Comparison of ENCODE assay signal across 23 cellular contexts in the genomic region with DNA sequence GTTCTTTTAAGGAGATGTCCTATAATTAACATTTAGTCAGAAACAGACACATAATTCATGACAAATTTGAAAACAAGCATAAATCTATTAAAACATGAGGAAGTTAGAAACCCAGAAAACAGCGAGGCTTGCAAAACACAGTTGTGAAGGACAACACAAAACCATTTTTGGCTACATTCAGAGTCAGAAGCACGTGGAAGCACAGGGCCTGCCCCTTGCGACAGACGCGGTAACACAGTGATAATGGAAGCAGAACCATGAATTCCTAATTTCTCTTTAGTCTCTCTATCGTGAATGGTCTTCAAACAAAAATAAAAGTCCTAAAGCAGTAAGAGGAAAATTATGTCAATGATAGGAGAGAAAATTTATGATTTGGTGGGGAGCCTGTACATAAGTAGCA. TPM values are rescaled to one million over a fixed set of nuclear protein-coding genes. Genes with fewer than 3 reads are reported as not detected.
DNase-seq lines count a peak whose midpoint lies in the region; ATAC-seq and TF ChIP-seq lines count a peak whose summit lies in the region.
"Had no signal": no experiment of that assay in that cellular context is flagged by ENCODE, and none has a peak within 500 bp of the region (broad histone marks: within the 10 kb centered on the region; RNA-seq: fewer than 3 reads in every experiment).

No MANE protein-coding gene starts in this region.

- TF ChIP-seq CTCF in fibroblast of villous mesenchyme (IDR thresholded peaks at IDR 0.05; ENCODE audit: insufficient read depth, low read depth, low read length) (no peak), ascending aorta (IDR thresholded peaks at IDR 0.05) (no peak), WERI-Rb-1 (IDR thresholded peaks at IDR 0.05; ENCODE audit: low read depth, low read length) (no peak)

- H3K27me3 ChIP-seq in mucosa of rectum (ENCODE audit: control insufficient read depth in 2 of 2, insufficient read depth in 2 of 2, low read length in 2 of 2) (no peaks in the 10 kb centered on the region), ascending aorta (no peaks in the 10 kb centered on the region), WERI-Rb-1 (ENCODE audit: insufficient read depth, low read depth, severe bottlenecking) (no peaks in the 10 kb centered on the region)
- H3K27me3 ChIP-seq: esophagus squamous epithelium, ovary, SJCRH30 had no signal

- DNase-seq in Right ventricle myocardium superior (peak; percentile 55), cardiac septum (ENCODE audit: low spot score) (no peak), fibroblast of villous mesenchyme (ENCODE audit: low read depth) (peak; percentile 31), ascending aorta (ENCODE audit: low spot score in 2 of 2) (no peak), WERI-Rb-1 (no peak), GM03348 (ENCODE audit: low spot score) (no peak)
- DNase-seq: activated CD4-positive, alpha-beta T cell treated with anti-CD3 and anti-CD28 coated beads for 4 hours; activated naive CD4-positive, alpha-beta T cell treated with anti-CD3 and anti-CD28 coated beads, Interleukin-2, amount 50 U/mL, for 16 hours; activated T-cell treated with anti-CD3 and anti-CD28 coated beads for 4 hours; CD4-positive, CD25-positive, alpha-beta regulatory T cell; DND-41; esophagus squamous epithelium; Kasumi-1; kidney glomerular epithelial cell; NCI-H1694; NCI-H226; ovary; SJCRH30; stimulated activated CD4-positive, alpha-beta T cell treated with anti-CD3 and anti-CD28 coated beads, Interleukin-12 subunit alpha, Interleukin-12 subunit beta, amount 100 ng/mL, for 4 hours; T-helper 9 cell had no signal

- H3K9ac ChIP-seq in mucosa of rectum (ENCODE audit: low read depth in 1 of 2, low read length in 2 of 2) = peak overlapping the region in 1 of 2 donors; percentile 44

- peak; percentile 62 for ATAC-seq in Right ventricle myocardium superior (ENCODE audit: poor library complexity)
- no peak for ATAC-seq in HG02798 (IDR thresholded peaks at IDR 0.05; ENCODE audit: poor library complexity, unreplicated experiment)
- ATAC-seq: stimulated activated memory B cell treated with anti-CD40 and anti-IgM and Interleukin-4, amounts not matched to agents 10 μg/mL and 1 μg/mL and 100 μg/mL, for 72 hours had no signal

- intact Hi-C loops in Right ventricle myocardium superior (cut with DNase I) (no loop called here), cardiac septum (cut with DNase I) (no loop called here), ascending aorta (cut with DNase I) (no loop called here)

- H3K27ac ChIP-seq in mucosa of rectum (ENCODE audit: low read depth in 2 of 2, low read length in 2 of 2) (peak overlapping the region; percentile 59 to 67), ascending aorta (no peak overlapping the region), WERI-Rb-1 (no peak overlapping the region)
- H3K27ac ChIP-seq: ovary, SJCRH30 had no signal

- peaks cover 16 to 44% of the 10 kb centered on the region in 2 donors for H3K4me1 ChIP-seq in mucosa of rectum (ENCODE audit: control insufficient read depth in 2 of 2, insufficient read depth in 2 of 2, low read length in 2 of 2)
- H3K4me1 ChIP-seq in ascending aorta = no peaks in the 10 kb centered on the region
- H3K4me1 ChIP-seq: esophagus squamous epithelium, SJCRH30 had no signal

- H3K4me3 ChIP-seq in fibroblast of villous mesenchyme (ENCODE audit: low read depth, low read length) (no peak overlapping the region), mucosa of rectum (ENCODE audit: low read length in 2 of 2) (no peak overlapping the region), ascending aorta (no peak overlapping the region), WERI-Rb-1 (ENCODE audit: low read depth, low read length) (no peak overlapping the region)
- H3K4me3 ChIP-seq: esophagus squamous epithelium, ovary, SJCRH30 had no signal

- H3K36me3 ChIP-seq in mucosa of rectum (ENCODE audit: control insufficient read depth in 2 of 2, insufficient read depth in 2 of 2, low read length in 2 of 2) (no peaks in the 10 kb centered on the region), ascending aorta (no peaks in the 10 kb centered on the region), WERI-Rb-1 (no peaks in the 10 kb centered on the region)
- H3K36me3 ChIP-seq: esophagus squamous epithelium, ovary, SJCRH30 had no signal

- H3K9me3 ChIP-seq in mucosa of rectum (ENCODE audit: control insufficient read depth in 2 of 2, low read length in 2 of 2) = no peaks in the 10 kb centered on the region
- H3K9me3 ChIP-seq in ascending aorta = no peaks in the 10 kb centered on the region
- H3K9me3 ChIP-seq in WERI-Rb-1 (ENCODE audit: severe bottlenecking) = no peaks in the 10 kb centered on the region
- H3K9me3 ChIP-seq: esophagus squamous epithelium, ovary, SJCRH30 had no signal

RNA-seq across cellular contexts. Expression of a gene that starts 12.2 kb away (rescaled TPM):
- total RNA-seq in Right ventricle myocardium superior = 51.1 TPM
- total RNA-seq in cardiac septum = 18.5 TPM
- total RNA-seq in fibroblast of villous mesenchyme = 9.7 and 21.2 TPM in 2 replicates
- 19.1 TPM for total RNA-seq in ascending aorta

RNA-seq across cellular contexts. Expression of a gene that starts 51.9 kb away (rescaled TPM):
- total RNA-seq in Right ventricle myocardium superior (4.2 TPM), cardiac septum (3.0 TPM), fibroblast of villous mesenchyme (36.1 and 73.4 TPM in 2 replicates), ascending aorta (27.1 TPM)

Comparison
In these comparisons a context has a peak if more than half of its experiments do, and no peak if none do; other contexts are left out.
1. DNase-seq: peak in Right ventricle myocardium superior (single experiment) and fibroblast of villous mesenchyme (single experiment); none in cardiac septum (single experiment), ascending aorta (0 of 2), WERI-Rb-1 (single experiment) and GM03348 (single experiment).
2. H3K27ac ChIP-seq: peak in mucosa of rectum (2 of 2); none in ascending aorta (0 of 2) and WERI-Rb-1 (single experiment).